1 cellular context compared by ENCODE assay signal in the genomic region with DNA sequence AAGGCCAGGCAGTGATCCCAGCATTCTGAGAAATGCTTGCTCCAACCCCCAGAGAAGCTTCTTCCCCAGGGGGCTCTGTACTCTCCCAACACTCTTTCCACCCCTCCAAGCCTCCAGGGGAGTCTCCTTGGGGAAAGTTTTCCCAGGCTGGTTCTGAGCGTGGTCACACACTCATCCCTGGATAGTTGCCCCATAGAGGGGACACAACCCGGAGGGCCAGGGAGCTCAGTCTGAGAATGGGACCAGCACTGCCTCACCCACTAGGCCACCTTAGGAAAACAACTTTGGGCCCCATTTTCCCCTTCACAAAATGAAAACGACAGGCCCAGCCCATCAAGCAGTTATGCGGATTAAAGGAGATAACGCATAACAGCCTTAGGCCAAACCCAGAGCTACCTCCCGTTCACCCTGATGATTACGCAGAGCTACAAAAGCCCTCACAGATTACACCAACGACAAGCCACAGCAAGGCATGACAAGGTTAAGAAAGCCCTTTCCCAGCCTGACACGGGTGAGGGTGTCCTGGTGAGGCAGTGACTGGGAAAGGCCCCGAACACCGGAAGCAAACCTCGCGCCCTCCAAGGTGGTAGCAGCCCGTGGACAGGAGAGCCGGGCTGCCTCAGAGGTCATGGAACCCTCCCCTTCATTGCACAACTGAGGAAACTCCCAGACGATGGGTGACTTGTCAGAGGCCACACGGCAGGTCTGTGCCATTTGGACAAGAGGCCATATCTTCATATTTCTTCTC.
TF ChIP-seq lines count a peak whose summit lies in the region.

No MANE protein-coding gene starts in this region.

TF ChIP-seq in K562, 482 proteins besides CTCF, POLR2A, EP300 and RAD21 (continued from another document and continues in another):
- TF ChIP-seq, protein P1, sequence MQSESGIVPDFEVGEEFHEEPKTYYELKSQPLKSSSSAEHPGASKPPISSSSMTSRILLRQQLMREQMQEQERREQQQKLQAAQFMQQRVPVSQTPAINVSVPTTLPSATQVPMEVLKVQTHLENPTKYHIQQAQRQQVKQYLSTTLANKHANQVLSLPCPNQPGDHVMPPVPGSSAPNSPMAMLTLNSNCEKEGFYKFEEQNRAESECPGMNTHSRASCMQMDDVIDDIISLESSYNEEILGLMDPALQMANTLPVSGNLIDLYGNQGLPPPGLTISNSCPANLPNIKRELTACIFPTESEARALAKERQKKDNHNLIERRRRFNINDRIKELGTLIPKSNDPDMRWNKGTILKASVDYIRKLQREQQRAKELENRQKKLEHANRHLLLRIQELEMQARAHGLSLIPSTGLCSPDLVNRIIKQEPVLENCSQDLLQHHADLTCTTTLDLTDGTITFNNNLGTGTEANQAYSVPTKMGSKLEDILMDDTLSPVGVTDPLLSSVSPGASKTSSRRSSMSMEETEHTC (IDR thresholded peaks at IDR 0.05), result no peak
- TF ChIP-seq, protein P2, sequence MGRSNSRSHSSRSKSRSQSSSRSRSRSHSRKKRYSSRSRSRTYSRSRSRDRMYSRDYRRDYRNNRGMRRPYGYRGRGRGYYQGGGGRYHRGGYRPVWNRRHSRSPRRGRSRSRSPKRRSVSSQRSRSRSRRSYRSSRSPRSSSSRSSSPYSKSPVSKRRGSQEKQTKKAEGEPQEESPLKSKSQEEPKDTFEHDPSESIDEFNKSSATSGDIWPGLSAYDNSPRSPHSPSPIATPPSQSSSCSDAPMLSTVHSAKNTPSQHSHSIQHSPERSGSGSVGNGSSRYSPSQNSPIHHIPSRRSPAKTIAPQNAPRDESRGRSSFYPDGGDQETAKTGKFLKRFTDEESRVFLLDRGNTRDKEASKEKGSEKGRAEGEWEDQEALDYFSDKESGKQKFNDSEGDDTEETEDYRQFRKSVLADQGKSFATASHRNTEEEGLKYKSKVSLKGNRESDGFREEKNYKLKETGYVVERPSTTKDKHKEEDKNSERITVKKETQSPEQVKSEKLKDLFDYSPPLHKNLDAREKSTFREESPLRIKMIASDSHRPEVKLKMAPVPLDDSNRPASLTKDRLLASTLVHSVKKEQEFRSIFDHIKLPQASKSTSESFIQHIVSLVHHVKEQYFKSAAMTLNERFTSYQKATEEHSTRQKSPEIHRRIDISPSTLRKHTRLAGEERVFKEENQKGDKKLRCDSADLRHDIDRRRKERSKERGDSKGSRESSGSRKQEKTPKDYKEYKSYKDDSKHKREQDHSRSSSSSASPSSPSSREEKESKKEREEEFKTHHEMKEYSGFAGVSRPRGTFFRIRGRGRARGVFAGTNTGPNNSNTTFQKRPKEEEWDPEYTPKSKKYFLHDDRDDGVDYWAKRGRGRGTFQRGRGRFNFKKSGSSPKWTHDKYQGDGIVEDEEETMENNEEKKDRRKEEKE (IDR thresholded peaks at IDR 0.05; ENCODE audit: borderline replicate concordance in 1 of 2, control insufficient read depth in 1 of 2, low read depth in 2 of 2, low read length in 1 of 2), result no peak
- TF ChIP-seq ILK (tag; IDR thresholded peaks at IDR 0.05; ENCODE audit: borderline replicate concordance, low read depth) (no peak), ZNF668 (CRISPR knock-in tag; IDR thresholded peaks at IDR 0.05) (peak; percentile 42; the same call in 1 of the 2 replicates), ZNF124 (CRISPR knock-in tag; IDR thresholded peaks at IDR 0.05) (no peak), XRCC3 (IDR thresholded peaks at IDR 0.05) (no peak), KDM5B (IDR thresholded peaks at IDR 0.05; ENCODE audit: insufficient replicate concordance, low read depth, low read length) (peak; percentile 41), SRF (CRISPR knock-in tag; IDR thresholded peaks at IDR 0.05) (peak; percentile 30 to 35; a peak in 1 of 4 replicates), RCOR1 (IDR thresholded peaks at IDR 0.05; ENCODE audit: borderline replicate concordance in 1 of 2, low read depth in 2 of 2, low read length in 2 of 2) (peak in 1 of 2 experiments; percentile 63; a peak in 2 of 4 replicates), MTA1 (IDR thresholded peaks at IDR 0.05; ENCODE audit: borderline replicate concordance) (peak; percentile 73), RBM22 (IDR thresholded peaks at IDR 0.05; ENCODE audit: low read depth, low read length, poor library complexity, severe bottlenecking) (no peak), MEIS2 (IDR thresholded peaks at IDR 0.05; ENCODE audit: partially characterized antibody) (peak; percentile 27), HDAC3 (IDR thresholded peaks at IDR 0.05; ENCODE audit: borderline replicate concordance, partially characterized antibody) (no peak), ZBTB8A (IDR thresholded peaks at IDR 0.05; ENCODE audit: partially characterized antibody) (no peak), ZNF282 (CRISPR knock-in tag; IDR thresholded peaks at IDR 0.05) (no peak), BRD4 (IDR thresholded peaks at IDR 0.05) (no peak), ZNF77 (CRISPR knock-in tag; IDR thresholded peaks at IDR 0.05) (no peak), SMARCB1 (IDR thresholded peaks at IDR 0.05; ENCODE audit: insufficient read length, low read depth) (peak; percentile 32), ZNF780A (CRISPR knock-in tag; IDR thresholded peaks at IDR 0.05) (no peak), RUNX1 (IDR thresholded peaks at IDR 0.05; ENCODE audit: low read depth) (no peak), DMBX1 (CRISPR knock-in tag; IDR thresholded peaks at IDR 0.05; ENCODE audit: borderline replicate concordance) (peak; percentile 94), ELF1 (tag; IDR thresholded peaks at IDR 0.05) (peak; percentile 73; the same call in 1 of the 2 replicates), RNF2 (IDR thresholded peaks at IDR 0.05) (peak; percentile 74), CBX8 (IDR thresholded peaks at IDR 0.05; ENCODE audit: borderline replicate concordance, extremely low read depth, low read depth, low read length, poor library complexity, severe bottlenecking) (no peak), ZNF589 (CRISPR knock-in tag; IDR thresholded peaks at IDR 0.05; ENCODE audit: low read depth) (peak; percentile 93), ZNF165 (CRISPR knock-in tag; IDR thresholded peaks at IDR 0.05; ENCODE audit: borderline replicate concordance) (peak; percentile 37; the same call in 1 of the 2 replicates), PHF21A (IDR thresholded peaks at IDR 0.05; ENCODE audit: borderline replicate concordance, low read depth) (no peak), C11orf30 (IDR thresholded peaks at IDR 0.05; ENCODE audit: low read depth) (no peak)
- TF ChIP-seq, protein P3, sequence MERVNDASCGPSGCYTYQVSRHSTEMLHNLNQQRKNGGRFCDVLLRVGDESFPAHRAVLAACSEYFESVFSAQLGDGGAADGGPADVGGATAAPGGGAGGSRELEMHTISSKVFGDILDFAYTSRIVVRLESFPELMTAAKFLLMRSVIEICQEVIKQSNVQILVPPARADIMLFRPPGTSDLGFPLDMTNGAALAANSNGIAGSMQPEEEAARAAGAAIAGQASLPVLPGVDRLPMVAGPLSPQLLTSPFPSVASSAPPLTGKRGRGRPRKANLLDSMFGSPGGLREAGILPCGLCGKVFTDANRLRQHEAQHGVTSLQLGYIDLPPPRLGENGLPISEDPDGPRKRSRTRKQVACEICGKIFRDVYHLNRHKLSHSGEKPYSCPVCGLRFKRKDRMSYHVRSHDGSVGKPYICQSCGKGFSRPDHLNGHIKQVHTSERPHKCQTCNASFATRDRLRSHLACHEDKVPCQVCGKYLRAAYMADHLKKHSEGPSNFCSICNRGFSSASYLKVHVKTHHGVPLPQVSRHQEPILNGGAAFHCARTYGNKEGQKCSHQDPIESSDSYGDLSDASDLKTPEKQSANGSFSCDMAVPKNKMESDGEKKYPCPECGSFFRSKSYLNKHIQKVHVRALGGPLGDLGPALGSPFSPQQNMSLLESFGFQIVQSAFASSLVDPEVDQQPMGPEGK (CRISPR knock-in tag; IDR thresholded peaks at IDR 0.05; ENCODE audit: borderline replicate concordance), result no peak
- TF ChIP-seq, protein P4, sequence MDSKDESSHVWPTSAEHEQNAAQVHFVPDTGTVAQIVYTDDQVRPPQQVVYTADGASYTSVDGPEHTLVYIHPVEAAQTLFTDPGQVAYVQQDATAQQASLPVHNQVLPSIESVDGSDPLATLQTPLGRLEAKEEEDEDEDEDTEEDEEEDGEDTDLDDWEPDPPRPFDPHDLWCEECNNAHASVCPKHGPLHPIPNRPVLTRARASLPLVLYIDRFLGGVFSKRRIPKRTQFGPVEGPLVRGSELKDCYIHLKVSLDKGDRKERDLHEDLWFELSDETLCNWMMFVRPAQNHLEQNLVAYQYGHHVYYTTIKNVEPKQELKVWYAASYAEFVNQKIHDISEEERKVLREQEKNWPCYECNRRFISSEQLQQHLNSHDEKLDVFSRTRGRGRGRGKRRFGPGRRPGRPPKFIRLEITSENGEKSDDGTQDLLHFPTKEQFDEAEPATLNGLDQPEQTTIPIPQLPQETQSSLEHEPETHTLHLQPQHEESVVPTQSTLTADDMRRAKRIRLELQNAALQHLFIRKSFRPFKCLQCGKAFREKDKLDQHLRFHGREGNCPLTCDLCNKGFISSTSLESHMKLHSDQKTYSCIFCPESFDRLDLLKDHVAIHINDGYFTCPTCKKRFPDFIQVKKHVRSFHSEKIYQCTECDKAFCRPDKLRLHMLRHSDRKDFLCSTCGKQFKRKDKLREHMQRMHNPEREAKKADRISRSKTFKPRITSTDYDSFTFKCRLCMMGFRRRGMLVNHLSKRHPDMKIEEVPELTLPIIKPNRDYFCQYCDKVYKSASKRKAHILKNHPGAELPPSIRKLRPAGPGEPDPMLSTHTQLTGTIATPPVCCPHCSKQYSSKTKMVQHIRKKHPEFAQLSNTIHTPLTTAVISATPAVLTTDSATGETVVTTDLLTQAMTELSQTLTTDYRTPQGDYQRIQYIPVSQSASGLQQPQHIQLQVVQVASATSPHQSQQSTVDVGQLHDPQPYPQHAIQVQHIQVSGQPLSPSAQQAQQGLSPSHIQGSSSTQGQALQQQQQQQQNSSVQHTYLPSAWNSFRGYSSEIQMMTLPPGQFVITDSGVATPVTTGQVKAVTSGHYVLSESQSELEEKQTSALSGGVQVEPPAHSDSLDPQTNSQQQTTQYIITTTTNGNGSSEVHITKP (IDR thresholded peaks at IDR 0.05; ENCODE audit: partially characterized antibody), result peak; percentile 40
- TF ChIP-seq, protein P5, sequence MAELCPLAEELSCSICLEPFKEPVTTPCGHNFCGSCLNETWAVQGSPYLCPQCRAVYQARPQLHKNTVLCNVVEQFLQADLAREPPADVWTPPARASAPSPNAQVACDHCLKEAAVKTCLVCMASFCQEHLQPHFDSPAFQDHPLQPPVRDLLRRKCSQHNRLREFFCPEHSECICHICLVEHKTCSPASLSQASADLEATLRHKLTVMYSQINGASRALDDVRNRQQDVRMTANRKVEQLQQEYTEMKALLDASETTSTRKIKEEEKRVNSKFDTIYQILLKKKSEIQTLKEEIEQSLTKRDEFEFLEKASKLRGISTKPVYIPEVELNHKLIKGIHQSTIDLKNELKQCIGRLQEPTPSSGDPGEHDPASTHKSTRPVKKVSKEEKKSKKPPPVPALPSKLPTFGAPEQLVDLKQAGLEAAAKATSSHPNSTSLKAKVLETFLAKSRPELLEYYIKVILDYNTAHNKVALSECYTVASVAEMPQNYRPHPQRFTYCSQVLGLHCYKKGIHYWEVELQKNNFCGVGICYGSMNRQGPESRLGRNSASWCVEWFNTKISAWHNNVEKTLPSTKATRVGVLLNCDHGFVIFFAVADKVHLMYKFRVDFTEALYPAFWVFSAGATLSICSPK (IDR thresholded peaks at IDR 0.05; ENCODE audit: borderline replicate concordance), result no peak
- TF ChIP-seq, protein P6, sequence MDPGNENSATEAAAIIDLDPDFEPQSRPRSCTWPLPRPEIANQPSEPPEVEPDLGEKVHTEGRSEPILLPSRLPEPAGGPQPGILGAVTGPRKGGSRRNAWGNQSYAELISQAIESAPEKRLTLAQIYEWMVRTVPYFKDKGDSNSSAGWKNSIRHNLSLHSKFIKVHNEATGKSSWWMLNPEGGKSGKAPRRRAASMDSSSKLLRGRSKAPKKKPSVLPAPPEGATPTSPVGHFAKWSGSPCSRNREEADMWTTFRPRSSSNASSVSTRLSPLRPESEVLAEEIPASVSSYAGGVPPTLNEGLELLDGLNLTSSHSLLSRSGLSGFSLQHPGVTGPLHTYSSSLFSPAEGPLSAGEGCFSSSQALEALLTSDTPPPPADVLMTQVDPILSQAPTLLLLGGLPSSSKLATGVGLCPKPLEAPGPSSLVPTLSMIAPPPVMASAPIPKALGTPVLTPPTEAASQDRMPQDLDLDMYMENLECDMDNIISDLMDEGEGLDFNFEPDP (CRISPR knock-in tag; IDR thresholded peaks at IDR 0.05), result 0 out of 2 replicates have a peak, but pooled peaks have one; percentile 24
- TF ChIP-seq, protein P7, sequence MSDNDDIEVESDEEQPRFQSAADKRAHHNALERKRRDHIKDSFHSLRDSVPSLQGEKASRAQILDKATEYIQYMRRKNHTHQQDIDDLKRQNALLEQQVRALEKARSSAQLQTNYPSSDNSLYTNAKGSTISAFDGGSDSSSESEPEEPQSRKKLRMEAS (CRISPR knock-in tag; IDR thresholded peaks at IDR 0.05), result peak; percentile 64; the same call in 1 of the 2 replicates
- TF ChIP-seq, protein P8, sequence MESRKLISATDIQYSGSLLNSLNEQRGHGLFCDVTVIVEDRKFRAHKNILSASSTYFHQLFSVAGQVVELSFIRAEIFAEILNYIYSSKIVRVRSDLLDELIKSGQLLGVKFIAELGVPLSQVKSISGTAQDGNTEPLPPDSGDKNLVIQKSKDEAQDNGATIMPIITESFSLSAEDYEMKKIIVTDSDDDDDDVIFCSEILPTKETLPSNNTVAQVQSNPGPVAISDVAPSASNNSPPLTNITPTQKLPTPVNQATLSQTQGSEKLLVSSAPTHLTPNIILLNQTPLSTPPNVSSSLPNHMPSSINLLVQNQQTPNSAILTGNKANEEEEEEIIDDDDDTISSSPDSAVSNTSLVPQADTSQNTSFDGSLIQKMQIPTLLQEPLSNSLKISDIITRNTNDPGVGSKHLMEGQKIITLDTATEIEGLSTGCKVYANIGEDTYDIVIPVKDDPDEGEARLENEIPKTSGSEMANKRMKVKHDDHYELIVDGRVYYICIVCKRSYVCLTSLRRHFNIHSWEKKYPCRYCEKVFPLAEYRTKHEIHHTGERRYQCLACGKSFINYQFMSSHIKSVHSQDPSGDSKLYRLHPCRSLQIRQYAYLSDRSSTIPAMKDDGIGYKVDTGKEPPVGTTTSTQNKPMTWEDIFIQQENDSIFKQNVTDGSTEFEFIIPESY (CRISPR knock-in tag; IDR thresholded peaks at IDR 0.05), result no peak
- TF ChIP-seq, protein P9, sequence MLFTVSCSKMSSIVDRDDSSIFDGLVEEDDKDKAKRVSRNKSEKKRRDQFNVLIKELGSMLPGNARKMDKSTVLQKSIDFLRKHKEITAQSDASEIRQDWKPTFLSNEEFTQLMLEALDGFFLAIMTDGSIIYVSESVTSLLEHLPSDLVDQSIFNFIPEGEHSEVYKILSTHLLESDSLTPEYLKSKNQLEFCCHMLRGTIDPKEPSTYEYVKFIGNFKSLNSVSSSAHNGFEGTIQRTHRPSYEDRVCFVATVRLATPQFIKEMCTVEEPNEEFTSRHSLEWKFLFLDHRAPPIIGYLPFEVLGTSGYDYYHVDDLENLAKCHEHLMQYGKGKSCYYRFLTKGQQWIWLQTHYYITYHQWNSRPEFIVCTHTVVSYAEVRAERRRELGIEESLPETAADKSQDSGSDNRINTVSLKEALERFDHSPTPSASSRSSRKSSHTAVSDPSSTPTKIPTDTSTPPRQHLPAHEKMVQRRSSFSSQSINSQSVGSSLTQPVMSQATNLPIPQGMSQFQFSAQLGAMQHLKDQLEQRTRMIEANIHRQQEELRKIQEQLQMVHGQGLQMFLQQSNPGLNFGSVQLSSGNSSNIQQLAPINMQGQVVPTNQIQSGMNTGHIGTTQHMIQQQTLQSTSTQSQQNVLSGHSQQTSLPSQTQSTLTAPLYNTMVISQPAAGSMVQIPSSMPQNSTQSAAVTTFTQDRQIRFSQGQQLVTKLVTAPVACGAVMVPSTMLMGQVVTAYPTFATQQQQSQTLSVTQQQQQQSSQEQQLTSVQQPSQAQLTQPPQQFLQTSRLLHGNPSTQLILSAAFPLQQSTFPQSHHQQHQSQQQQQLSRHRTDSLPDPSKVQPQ (CRISPR knock-in tag; IDR thresholded peaks at IDR 0.05; ENCODE audit: borderline replicate concordance), result 0 out of 2 replicates have a peak, but pooled peaks have one; percentile 60
